Comparison of ENCODE assay signal across 1 cellular context in the genomic region with DNA sequence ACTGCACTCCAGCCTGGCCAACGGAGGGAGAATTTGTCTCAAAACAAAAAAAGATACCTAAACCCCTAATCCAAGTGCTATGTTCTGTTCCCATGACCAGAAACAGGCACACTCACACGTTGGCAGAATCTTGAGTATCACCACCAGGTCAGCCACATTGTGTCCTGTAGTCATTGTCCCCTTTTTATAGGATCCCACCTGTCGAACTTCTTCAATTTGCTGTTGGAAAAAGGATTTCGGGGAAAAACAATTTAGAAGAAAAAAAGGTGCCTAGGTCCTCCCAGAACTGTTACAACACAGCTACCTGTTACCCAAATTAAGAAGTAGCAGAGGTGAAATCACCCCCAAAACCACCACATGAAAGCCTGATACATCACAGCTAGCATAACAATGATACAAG.
A peak's percentile ranks its signal among the peaks of the same experiment; 100 is the strongest.
TF ChIP-seq lines count a peak whose summit lies in the region.

No MANE protein-coding gene starts in this region.

TF ChIP-seq in HEK293, 187 proteins besides CTCF, POLR2A, EP300 and RAD21:
- TF ChIP-seq ZNF585B (tag by site-specific recombination; IDR thresholded peaks at IDR 0.05), result no peak
- peak; percentile 74; the same call in 1 of the 2 replicates for TF ChIP-seq SCRT1 (tag by site-specific recombination; IDR thresholded peaks at IDR 0.05; ENCODE audit: borderline replicate concordance)
- no peak for TF ChIP-seq ZFHX2 (tag by site-specific recombination; conservative IDR thresholded peaks at IDR 0.05)
- peak; percentile 80 for TF ChIP-seq SCRT2 (tag by site-specific recombination; IDR thresholded peaks at IDR 0.05)
